In the genomic region with DNA sequence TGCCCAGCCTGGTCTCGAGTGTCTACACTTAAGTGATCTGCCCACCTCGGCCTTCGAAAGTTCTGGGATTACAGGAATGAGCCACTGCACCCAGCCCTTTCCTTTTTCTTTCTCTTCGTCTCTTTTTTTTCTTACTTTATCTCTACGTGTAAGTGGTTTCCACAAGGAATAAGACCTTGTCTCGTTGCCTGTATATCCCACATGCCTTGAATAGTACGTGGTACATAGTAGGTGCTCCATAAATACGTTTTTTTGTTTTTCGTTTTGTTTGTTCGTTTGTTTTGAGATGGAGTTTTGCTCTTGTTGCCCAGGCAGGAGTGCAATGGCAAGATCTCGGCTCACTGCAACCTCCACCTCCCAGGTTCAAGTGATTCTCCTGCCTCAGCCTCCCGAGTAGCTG, we compare ENCODE assay signal across 1 cellular context.
A peak's percentile ranks its signal among the peaks of the same experiment; 100 is the strongest.
TF ChIP-seq lines count a peak whose summit lies in the region.

No MANE protein-coding gene starts in this region.

TF ChIP-seq in K562, 482 proteins besides CTCF, POLR2A, EP300 and RAD21:
- TF ChIP-seq ZNF696 (CRISPR knock-in tag; conservative IDR thresholded peaks at IDR 0.05), result no peak
- TF ChIP-seq CBX8 (IDR thresholded peaks at IDR 0.05; ENCODE audit: borderline replicate concordance, extremely low read depth, low read depth, low read length, poor library complexity, severe bottlenecking), result peak; percentile 80
- TF ChIP-seq CBX2 (IDR thresholded peaks at IDR 0.05; ENCODE audit: insufficient read depth, low read length, poor library complexity, severe bottlenecking), result peak; percentile 74
- peak; percentile 33; the same call in 1 of the 2 replicates for TF ChIP-seq RNF2 (IDR thresholded peaks at IDR 0.05)
